In genomic region chr10:88209231-88209630, GRCh38 we compare ENCODE assay signal across 19 cellular contexts.
DNase-seq lines count a peak whose midpoint lies in the region; TF ChIP-seq lines count a peak whose summit lies in the region.
"Had no signal": no experiment of that assay in that cellular context is flagged by ENCODE, and none has a peak within 500 bp of the region (broad histone marks: within the 10 kb centered on the region; RNA-seq: fewer than 3 reads in every experiment).

No MANE protein-coding gene starts in this region.

- in situ Hi-C loops in HAP-1 (cut with MboI; ENCODE audit: low sequenced_read_pairs) = no loop called here

- DNase-seq in tibial nerve (ENCODE audit: low spot score in 2 of 2) = no peak
- DNase-seq in prostate gland (ENCODE audit: low spot score) = no peak
- DNase-seq in HUDEP-2 (lab: John Stamatoyannopoulos, UW; ENCODE audit: unreplicated experiment in 76 of 76) = no peak
- DNase-seq in HAP-1 (ENCODE audit: low spot score in 2 of 2) = no peak
- DNase-seq: 8988T; ACHN; Calu3; CD4-positive, alpha-beta T cell; COR-L47; DMS53; DMS79 treated with DMSO at 0.1 percent for 48 hours; GOT3; HCEC 1CT had no signal

- intact Hi-C loops in prostate gland (cut with DNase I) = no loop called here

- H3K36me3 ChIP-seq in HEK293 (ENCODE audit: control insufficient read depth in 2 of 2, insufficient read depth in 1 of 2, low read length in 2 of 2) = no peaks in the 10 kb centered on the region
- H3K36me3 ChIP-seq in tibial nerve = no peaks in the 10 kb centered on the region
- H3K36me3 ChIP-seq in prostate gland = no peaks in the 10 kb centered on the region
- no peaks in the 10 kb centered on the region; the same call in 1 of the 2 replicates for H3K36me3 ChIP-seq in HAP-1 (replicated peaks)
- H3K36me3 ChIP-seq: BE2C; BLaER1 treated with 17β-estradiol and CSF1 and Interleukin-3, amounts not matched to agents 10 nM and 100 nM had no signal

- H3K9me3 ChIP-seq in HEK293 (ENCODE audit: control insufficient read depth, insufficient read depth, low read depth, low read length) (no peaks in the 10 kb centered on the region), tibial nerve (no peaks in the 10 kb centered on the region), prostate gland (no peaks in the 10 kb centered on the region), HAP-1 (no peaks in the 10 kb centered on the region)
- H3K9me3 ChIP-seq: A549, BE2C had no signal

- POLR2A ChIA-PET in HEK293 (lab: Yijun Ruan, JAX) = interaction anchor here (0.6 kb wide), 1 partner anchor 520 kb away, joined by 4 read pairs; no protein-coding TSS in a partner anchor

- H3K4me1 ChIP-seq in HEK293 (ENCODE audit: control insufficient read depth, insufficient read depth, low read length) = peaks cover 25% of the 10 kb centered on the region
- peaks cover 0 to 38% (median 4%) of the 10 kb centered on the region in 4 donors for H3K4me1 ChIP-seq in tibial nerve
- H3K4me1 ChIP-seq in prostate gland (replicated peaks) = no peaks in the 10 kb centered on the region
- H3K4me1 ChIP-seq in HAP-1 = peaks cover 22% of the 10 kb centered on the region
- H3K4me1 ChIP-seq: BLaER1 treated with 17β-estradiol and CSF1 and Interleukin-3, amounts not matched to agents 10 nM and 100 nM had no signal

- WGBS in tibial nerve, 2 donors = 94 to 97% methylated on average over 4 of the region's 4 CpGs
- WGBS in prostate gland = 96% methylated on average over 4 of the region's 4 CpGs

- no peak for TF ChIP-seq EP300 in tibial nerve (IDR thresholded peaks at IDR 0.05)

- H3K27me3 ChIP-seq in tibial nerve = no peaks in the 10 kb centered on the region
- no peaks in the 10 kb centered on the region for H3K27me3 ChIP-seq in prostate gland (replicated peaks; ENCODE audit: insufficient read depth)
- no peaks in the 10 kb centered on the region for H3K27me3 ChIP-seq in HAP-1 (ENCODE audit: low read depth)
- H3K27me3 ChIP-seq: BE2C; BLaER1 treated with 17β-estradiol and CSF1 and Interleukin-3, amounts not matched to agents 10 nM and 100 nM had no signal

- TF ChIP-seq POLR2A in tibial nerve (IDR thresholded peaks at IDR 0.05) = no peak
- no peak for TF ChIP-seq POLR2A in prostate gland (IDR thresholded peaks at IDR 0.05)

- TF ChIP-seq CTCF in HEK293 (tag by site-specific recombination; IDR thresholded peaks at IDR 0.05) (no peak), tibial nerve (IDR thresholded peaks at IDR 0.05) (no peak), prostate gland (IDR thresholded peaks at IDR 0.05) (no peak)

- CTCF ChIA-PET in HEK293 (lab: Yijun Ruan, JAX) = interaction anchor here (0.8 kb wide), 1 partner anchor 110 kb away, joined by 3 read pairs; no protein-coding TSS in a partner anchor

- peak overlapping the region; percentile 45 for H3K27ac ChIP-seq in HEK293 (ENCODE audit: extremely low read depth, low read depth, low read length)
- peak overlapping the region in 3 of 4 donors; percentile 1 to 81 (median 75) for H3K27ac ChIP-seq in tibial nerve
- no peak overlapping the region for H3K27ac ChIP-seq in prostate gland
- H3K27ac ChIP-seq: A549; BLaER1 treated with 17β-estradiol and CSF1 and Interleukin-3, amounts not matched to agents 10 nM and 100 nM had no signal

- H3K4me3 ChIP-seq in GM08714 (ENCODE audit: low read length) (peak overlapping the region; percentile 20; the same call in 1 of the 2 replicates), HEK293 (ENCODE audit: low read depth, low read length) (no peak overlapping the region), tibial nerve (no peak overlapping the region), prostate gland (no peak overlapping the region), HAP-1 (no peak overlapping the region)
- H3K4me3 ChIP-seq: A549; BLaER1 treated with 17β-estradiol and CSF1 and Interleukin-3, amounts not matched to agents 10 nM and 100 nM; GM12878 had no signal

TF ChIP-seq in HEK293, 187 proteins besides CTCF, POLR2A, EP300 and RAD21:
- no peak for TF ChIP-seq KLF10 (tag by site-specific recombination; IDR thresholded peaks at IDR 0.05)

Comparison
In these comparisons a context has a peak if more than half of its experiments do, and no peak if none do; other contexts are left out.
1. H3K27ac ChIP-seq: peak in HEK293 (single experiment) and tibial nerve (3 of 4); none in prostate gland (0 of 2).